In the genomic region with DNA sequence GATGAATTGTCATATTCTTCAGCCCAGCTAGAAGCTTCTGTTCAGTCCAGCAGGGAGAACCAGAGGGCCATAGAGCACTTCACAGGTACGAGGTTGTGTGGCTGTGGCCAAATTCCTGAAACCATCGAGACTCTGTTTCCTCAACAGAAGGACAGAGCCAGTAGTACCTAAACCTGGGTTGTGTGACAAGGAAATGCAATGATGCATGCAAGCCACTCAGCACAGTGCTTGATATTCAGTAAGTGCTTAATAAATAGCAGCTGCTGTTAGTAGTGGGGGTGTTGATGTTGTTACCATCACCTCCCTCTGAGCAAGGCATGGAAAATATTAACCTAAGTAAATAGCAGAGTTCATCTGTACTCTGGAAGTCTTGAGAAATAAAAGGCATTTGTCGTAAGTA, we compare ENCODE assay signal across 27 cellular contexts.
"Had no signal": no experiment of that assay in that cellular context is flagged by ENCODE, and none has a peak within 500 bp of the region (broad histone marks: within the 10 kb centered on the region; RNA-seq: fewer than 3 reads in every experiment).

No MANE protein-coding gene starts in this region.

- ATAC-seq: activated CD4-positive, alpha-beta T cell treated with anti-CD3 and anti-CD28 coated beads for 36 hours; activated CD8-positive, alpha-beta memory T cell treated with anti-CD3 and anti-CD28 coated beads, Interleukin-2, amount 10 ng/mL, durations not matched to agents 7 days and 5 days; activated CD8-positive, alpha-beta T cell treated with anti-CD3 and anti-CD28 coated beads, Interleukin-2, amount 10 ng/mL, durations not matched to agents 7 days and 5 days; activated naive CD8-positive, alpha-beta T cell treated with anti-CD3 and anti-CD28 coated beads, Interleukin-2, amount 50 U/mL, for 24 hours; body of pancreas; effector memory CD8-positive, alpha-beta T cell had no signal

- DNase-seq: activated CD4-positive, alpha-beta memory T cell treated with anti-CD3 and anti-CD28 coated beads for 36 hours; activated CD4-positive, alpha-beta T cell treated with anti-CD3 and anti-CD28 coated beads for 36 hours; activated CD4-positive, alpha-beta T cell treated with anti-CD3 and anti-CD28 coated beads, Interleukin-2, amount 10 ng/mL, durations not matched to agents 24 days and 14 days; activated CD4-positive, CD25-positive, alpha-beta regulatory T cell; activated CD4-positive, CD25-positive, alpha-beta regulatory T cell treated with anti-CD3 and anti-CD28 coated beads, Interleukin-2, amount 50 U/mL, for 72 hours; activated CD8-positive, alpha-beta memory T cell treated with anti-CD3 and anti-CD28 coated beads, Interleukin-2, amount 10 ng/mL, durations not matched to agents 7 days and 5 days; activated CD8-positive, alpha-beta memory T cell treated with anti-CD3 and anti-CD28 coated beads, Interleukin-2, amount 50 U/mL, for 4 hours; activated CD8-positive, alpha-beta T cell treated with anti-CD3 and anti-CD28 coated beads, Interleukin-2, amount 10 ng/mL, durations not matched to agents 7 days and 5 days; activated effector memory CD4-positive, alpha-beta T cell treated with anti-CD3 and anti-CD28 coated beads, Interleukin-2, amount 50 U/mL, for 16 hours; activated naive CD4-positive, alpha-beta T cell treated with anti-CD3 and anti-CD28 coated beads for 36 hours; activated naive CD8-positive, alpha-beta T cell treated with anti-CD3 and anti-CD28 coated beads for 36 hours; activated naive CD8-positive, alpha-beta T cell treated with anti-CD3 and anti-CD28 coated beads, Interleukin-2, amount 50 U/mL, for 24 hours; activated T-cell treated with anti-CD3 and anti-CD28 coated beads, Interleukin-2, amount 50 U/mL, for 1 hour; activated T-cell treated with anti-CD3 and anti-CD28 coated beads, Interleukin-2, amount 50 U/mL, for 48 hours; adrenal gland; amygdala; aorta; body of pancreas; cortex of kidney; dermis blood vessel endothelial cell; effector CD4-positive, alpha-beta T cell; effector memory CD8-positive, alpha-beta T cell; esophagus squamous epithelium; foreskin melanocyte; glutamatergic neuron; heart left ventricle; T-helper 2 cell had no signal
